Comparison of ENCODE assay signal across 24 cellular contexts in genomic region chr22:33467718-33468117, GRCh38.
A peak's percentile ranks its signal among the peaks of the same experiment; 100 is the strongest.
DNase-seq lines count a peak whose midpoint lies in the region; TF ChIP-seq lines count a peak whose summit lies in the region.
"Had no signal": no experiment of that assay in that cellular context is flagged by ENCODE, and none has a peak within 500 bp of the region (broad histone marks: within the 10 kb centered on the region; RNA-seq: fewer than 3 reads in every experiment).

No MANE protein-coding gene starts in this region.

- H3K4me3 Mint-ChIP-seq in activated T-helper 2 cell treated with anti-CD3 and anti-CD28 coated beads, Interferon-gamma antibody, Interleukin-2, Interleukin-4, amounts not matched to agents 10 μg/mL and 5 μg/mL and 100 μg/mL, durations not matched to agents 14 hours and 24 hours and 36 hours (ENCODE audit: low read depth): no peak overlapping the region
- H3K4me3 Mint-ChIP-seq: activated naive CD8-positive, alpha-beta T cell; naive thymus-derived CD4-positive, alpha-beta T cell; T-helper 17 cell had no signal

- no peaks in the 10 kb centered on the region for H3K27me3 Mint-ChIP-seq in activated T-helper 2 cell treated with anti-CD3 and anti-CD28 coated beads, Interferon-gamma antibody, Interleukin-2, Interleukin-4, amounts not matched to agents 10 μg/mL and 5 μg/mL and 100 μg/mL, durations not matched to agents 14 hours and 24 hours and 36 hours (ENCODE audit: low read depth)
- H3K27me3 Mint-ChIP-seq: activated naive CD8-positive, alpha-beta T cell; T-helper 17 cell had no signal

- intact Hi-C loops in left ventricle myocardium inferior (cut with micrococcal nuclease): no loop called here
- intact Hi-C loops in activated T-helper 2 cell treated with anti-CD3 and anti-CD28 coated beads, Interferon-gamma antibody, Interleukin-2, Interleukin-4, amounts not matched to agents 10 μg/mL and 5 μg/mL and 100 μg/mL, durations not matched to agents 14 hours and 24 hours and 36 hours (cut with micrococcal nuclease): no loop called here

- no peaks in the 10 kb centered on the region for H3K36me3 Mint-ChIP-seq in activated T-helper 2 cell treated with anti-CD3 and anti-CD28 coated beads, Interferon-gamma antibody, Interleukin-2, Interleukin-4, amounts not matched to agents 10 μg/mL and 5 μg/mL and 100 μg/mL, durations not matched to agents 14 hours and 24 hours and 36 hours (ENCODE audit: low read depth)
- H3K36me3 Mint-ChIP-seq: activated naive CD8-positive, alpha-beta T cell had no signal

- H3K27ac ChIP-seq in AG04450 (ENCODE audit: low read depth, low read length): no peak overlapping the region
- H3K27ac ChIP-seq in brain microvascular endothelial cell: no peak overlapping the region
- peak overlapping the region; percentile 20 for H3K27ac ChIP-seq in left ventricle myocardium inferior (replicated peaks)
- H3K27ac ChIP-seq: BLaER1, body of pancreas, hepatocyte, skin epidermis, transverse colon had no signal

- H3K27me3 ChIP-seq in AG04450 (ENCODE audit: control insufficient read depth, insufficient read depth, low read length) (no peaks in the 10 kb centered on the region), BJ (ENCODE audit: control insufficient read depth, insufficient read depth, low read length) (no peaks in the 10 kb centered on the region), brain microvascular endothelial cell (replicated peaks) (no peaks in the 10 kb centered on the region), left ventricle myocardium inferior (ENCODE audit: low read depth) (no peaks in the 10 kb centered on the region)
- H3K27me3 ChIP-seq: BLaER1, body of pancreas, hepatocyte, transverse colon had no signal

- peaks cover 21% of the 10 kb centered on the region for H3K9me3 Mint-ChIP-seq in activated T-helper 2 cell treated with anti-CD3 and anti-CD28 coated beads, Interferon-gamma antibody, Interleukin-2, Interleukin-4, amounts not matched to agents 10 μg/mL and 5 μg/mL and 100 μg/mL, durations not matched to agents 14 hours and 24 hours and 36 hours

- CTCF ChIA-PET in AG04450 (lab: Charles Lee) (interaction anchor here (0.7 to 1.8 kb wide), 3 partner anchors 34 to 258 kb away, joined by 3 to 5 read pairs (median 4); no protein-coding TSS in a partner anchor), BJ (lab: Yijun Ruan, JAX) (interaction anchor here (0.7 to 5.2 kb wide), 9 partner anchors 8 to 1686 kb away, joined by 3 to 66 read pairs (median 4); no protein-coding TSS in a partner anchor)

- peaks cover 50% of the 10 kb centered on the region for H3K4me1 ChIP-seq in left ventricle myocardium inferior
- H3K4me1 ChIP-seq: body of pancreas, transverse colon had no signal

- H3K4me1 Mint-ChIP-seq in activated T-helper 2 cell treated with anti-CD3 and anti-CD28 coated beads, Interferon-gamma antibody, Interleukin-2, Interleukin-4, amounts not matched to agents 10 μg/mL and 5 μg/mL and 100 μg/mL, durations not matched to agents 14 hours and 24 hours and 36 hours (ENCODE audit: low read depth): no peaks in the 10 kb centered on the region
- H3K4me1 Mint-ChIP-seq: naive thymus-derived CD4-positive, alpha-beta T cell had no signal

- no peak overlapping the region for H3K4me3 ChIP-seq in AG04450 (ENCODE audit: low read depth, low read length)
- H3K4me3 ChIP-seq in BJ (ENCODE audit: low read depth, low read length): no peak overlapping the region
- no peak overlapping the region for H3K4me3 ChIP-seq in brain microvascular endothelial cell (ENCODE audit: low read depth, low read length)
- H3K4me3 ChIP-seq in left ventricle myocardium inferior: no peak overlapping the region
- H3K4me3 ChIP-seq: BLaER1, body of pancreas, hepatocyte, skin epidermis, transverse colon had no signal

- POLR2A ChIA-PET in AG04450 (lab: Yijun Ruan, JAX): no interaction called here
- POLR2A ChIA-PET in BJ (lab: Charles Lee): no interaction called here

- no peaks in the 10 kb centered on the region for H3K36me3 ChIP-seq in BJ (ENCODE audit: control insufficient read depth, insufficient read depth, low read length)
- no peaks in the 10 kb centered on the region for H3K36me3 ChIP-seq in brain microvascular endothelial cell (replicated peaks)
- H3K36me3 ChIP-seq in left ventricle myocardium inferior: no peaks in the 10 kb centered on the region
- H3K36me3 ChIP-seq: BLaER1, transverse colon had no signal

- no peak for DNase-seq in AG04450 (ENCODE audit: low read depth, low spot score)
- DNase-seq in BJ (ENCODE audit: low read depth): no peak
- no peak for DNase-seq in brain microvascular endothelial cell
- DNase-seq in left ventricle myocardium inferior: no peak
- no peak for DNase-seq in COLO829 (ENCODE audit: low spot score)
- no peak for DNase-seq in HuH-7 (ENCODE audit: low spot score)
- DNase-seq in occipital lobe (lab: John Stamatoyannopoulos, UW): no peak
- no peak for DNase-seq in activated T-helper 2 cell treated with anti-CD3 and anti-CD28 coated beads, Interferon-gamma antibody, Interleukin-2, Interleukin-4, amounts not matched to agents 10 μg/mL and 5 μg/mL and 100 μg/mL, durations not matched to agents 14 hours and 24 hours and 36 hours (ENCODE audit: low spot score)
- DNase-seq: activated CD4-positive, CD25-positive, alpha-beta regulatory T cell; body of pancreas; Calu3; naive thymus-derived CD4-positive, alpha-beta T cell; NCI-H1105; NCI-H2107; NCI-H69; PC-3; posterior cingulate gyrus; stimulated activated naive CD8-positive, alpha-beta T cell treated with anti-CD3 and anti-CD28 coated beads, Interleukin-15, Interleukin-2, amounts not matched to agents 100 U/mL and 50 U/mL, for 24 hours; T-helper 17 cell; transverse colon had no signal

- no peaks in the 10 kb centered on the region for H3K9me3 ChIP-seq in AG04450 (ENCODE audit: control insufficient read depth, insufficient read depth, low read length)
- H3K9me3 ChIP-seq in left ventricle myocardium inferior (replicated peaks): peaks cover under 1% of the 10 kb centered on the region
- H3K9me3 ChIP-seq: BLaER1, body of pancreas, transverse colon had no signal

- H3K27ac Mint-ChIP-seq in activated T-helper 2 cell treated with anti-CD3 and anti-CD28 coated beads, Interferon-gamma antibody, Interleukin-2, Interleukin-4, amounts not matched to agents 10 μg/mL and 5 μg/mL and 100 μg/mL, durations not matched to agents 14 hours and 24 hours and 36 hours: no peak overlapping the region
- H3K27ac Mint-ChIP-seq: activated naive CD8-positive, alpha-beta T cell; naive thymus-derived CD4-positive, alpha-beta T cell; T-helper 17 cell had no signal

- in situ Hi-C loops in brain microvascular endothelial cell (cut with HindIII; ENCODE audit: low pct_ligation_motif_present, low sequenced_read_pairs): no loop called here

- TF ChIP-seq CTCF in AG04450 (IDR thresholded peaks at IDR 0.05; ENCODE audit: low read depth, low read length) (peak; percentile 26), BJ (IDR thresholded peaks at IDR 0.05; ENCODE audit: insufficient read depth, low read depth, low read length) (peak; percentile 49), brain microvascular endothelial cell (IDR thresholded peaks at IDR 0.05; ENCODE audit: low read depth, low read length, missing control alignments) (peak; percentile 51), left ventricle myocardium inferior (IDR thresholded peaks at IDR 0.05; ENCODE audit: borderline replicate concordance) (peak; percentile 26)
